Comparison of ENCODE assay signal across 21 cellular contexts in the genomic region with DNA sequence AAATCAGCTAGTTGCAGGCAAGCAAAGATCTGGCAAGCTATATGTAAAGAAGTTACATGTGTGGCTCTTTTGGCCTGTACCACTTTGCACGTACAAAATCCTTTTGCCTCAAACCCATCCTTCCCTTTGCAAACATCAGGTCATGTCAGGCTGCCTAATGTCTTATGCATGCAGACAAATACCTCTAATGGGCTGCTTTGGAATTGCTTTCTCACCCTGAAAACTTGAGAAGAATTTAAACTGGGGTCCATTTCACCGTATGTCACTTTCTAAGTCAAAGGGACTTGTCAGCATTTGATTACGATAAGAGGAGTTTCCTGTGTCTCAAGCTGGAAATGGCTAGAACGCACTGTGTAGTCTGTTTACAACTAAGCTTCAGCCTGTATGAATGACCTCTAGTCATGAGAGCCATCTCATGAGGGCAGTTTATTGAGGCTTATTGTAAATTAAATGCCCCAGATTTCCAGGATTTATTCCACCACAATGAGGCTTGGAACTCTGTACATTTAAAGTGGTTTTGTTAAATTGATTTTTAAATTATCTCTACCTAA.
"Had no signal": no experiment of that assay in that cellular context is flagged by ENCODE, and none has a peak within 500 bp of the region (broad histone marks: within the 10 kb centered on the region; RNA-seq: fewer than 3 reads in every experiment).

No MANE protein-coding gene starts in this region.

- H3K4me3 ChIP-seq: cardiac muscle cell, mucosa of descending colon, prostate gland, thoracic aorta, upper lobe of right lung had no signal

- H3K4me3 Mint-ChIP-seq: activated CD4-positive, alpha-beta T cell treated with anti-CD3 and anti-CD28 coated beads for 36 hours; activated naive CD8-positive, alpha-beta T cell; activated T-helper 1 cell treated with anti-CD3 and anti-CD28 coated beads, Interleukin-12 subunit alpha, Interleukin-12 subunit beta, Interleukin-2, Interleukin-4 antibody, amounts not matched to agents 30 ng/mL and 10 ng/mL and 1 ng/mL, durations not matched to agents 14 hours and 24 hours and 36 hours; naive B cell; neural crest cell; stimulated activated memory B cell treated with anti-CD40 and anti-IgM and Interleukin-4, amounts not matched to agents 10 μg/mL and 1 μg/mL and 100 μg/mL, for 72 hours; T-helper 1 cell treated with Interleukin-12 subunit alpha and Interleukin-12 subunit beta and Interleukin-4 antibody, amounts not matched to agents 30 μg/mL and 1 μg/mL, for 36 hours had no signal

- H3K27me3 ChIP-seq: cardiac muscle cell, upper lobe of right lung had no signal

- H3K4me1 Mint-ChIP-seq: activated CD4-positive, alpha-beta T cell treated with anti-CD3 and anti-CD28 coated beads for 36 hours; naive B cell; stimulated activated memory B cell treated with anti-CD40 and anti-IgM and Interleukin-4, amounts not matched to agents 10 μg/mL and 1 μg/mL and 100 μg/mL, for 72 hours had no signal

- H3K9me3 ChIP-seq: mucosa of descending colon, prostate gland, thoracic aorta, upper lobe of right lung had no signal

- DNase-seq: activated CD4-positive, alpha-beta T cell treated with anti-CD3 and anti-CD28 coated beads for 36 hours; activated CD4-positive, alpha-beta T cell treated with anti-CD3 and anti-CD28 coated beads, Interleukin-2, amount 50 U/mL, for 48 hours; activated T-cell treated with anti-CD3 and anti-CD28 coated beads for 4 hours; dermis blood vessel endothelial cell; hippocampal formation; islet precursor cell; left colon; mammary epithelial cell; mucosa of descending colon; naive B cell; stimulated activated CD4-positive, alpha-beta T cell treated with anti-CD3 and anti-CD28 coated beads, Interleukin-4, amount 100 ng/mL, for 24 hours; upper lobe of right lung had no signal

- ATAC-seq: activated CD4-positive, alpha-beta T cell treated with anti-CD3 and anti-CD28 coated beads for 36 hours; left colon; mucosa of descending colon; sciatic nerve; stimulated activated memory B cell treated with anti-CD40 and anti-IgM and Interleukin-4, amounts not matched to agents 10 μg/mL and 1 μg/mL and 100 μg/mL, for 72 hours; upper lobe of right lung had no signal

- H3K27me3 Mint-ChIP-seq: stimulated activated memory B cell treated with anti-CD40 and anti-IgM and Interleukin-4, amounts not matched to agents 10 μg/mL and 1 μg/mL and 100 μg/mL, for 72 hours had no signal

- H3K36me3 ChIP-seq: cardiac muscle cell, prostate gland, thoracic aorta, upper lobe of right lung had no signal

- H3K36me3 Mint-ChIP-seq: activated naive CD8-positive, alpha-beta T cell; naive B cell; stimulated activated memory B cell treated with anti-CD40 and anti-IgM and Interleukin-4, amounts not matched to agents 10 μg/mL and 1 μg/mL and 100 μg/mL, for 72 hours had no signal

- H3K4me1 ChIP-seq: prostate gland, upper lobe of right lung had no signal

- H3K27ac Mint-ChIP-seq: activated CD4-positive, alpha-beta T cell treated with anti-CD3 and anti-CD28 coated beads for 36 hours; activated naive CD8-positive, alpha-beta T cell; activated T-helper 1 cell treated with anti-CD3 and anti-CD28 coated beads, Interleukin-12 subunit alpha, Interleukin-12 subunit beta, Interleukin-2, Interleukin-4 antibody, amounts not matched to agents 30 ng/mL and 10 ng/mL and 1 ng/mL, durations not matched to agents 14 hours and 24 hours and 36 hours; naive B cell; stimulated activated memory B cell treated with anti-CD40 and anti-IgM and Interleukin-4, amounts not matched to agents 10 μg/mL and 1 μg/mL and 100 μg/mL, for 72 hours; T-helper 1 cell treated with Interleukin-12 subunit alpha and Interleukin-12 subunit beta and Interleukin-4 antibody, amounts not matched to agents 30 μg/mL and 1 μg/mL, for 36 hours had no signal

- H3K27ac ChIP-seq: cardiac muscle cell, prostate gland, thoracic aorta, upper lobe of right lung had no signal

- H3K9me3 Mint-ChIP-seq: activated T-helper 1 cell treated with anti-CD3 and anti-CD28 coated beads, Interleukin-12 subunit alpha, Interleukin-12 subunit beta, Interleukin-2, Interleukin-4 antibody, amounts not matched to agents 30 ng/mL and 10 ng/mL and 1 ng/mL, durations not matched to agents 14 hours and 24 hours and 36 hours; T-helper 1 cell treated with Interleukin-12 subunit alpha and Interleukin-12 subunit beta and Interleukin-4 antibody, amounts not matched to agents 30 μg/mL and 1 μg/mL, for 36 hours had no signal
